ENCODE assay signal across 13 cellular contexts in genomic region chr2:68643874-68644485, GRCh38. TPM values are rescaled to one million over a fixed set of nuclear protein-coding genes. Genes with fewer than 3 reads are reported as not detected.
A peak's percentile ranks its signal among the peaks of the same experiment; 100 is the strongest.
DNase-seq lines count a peak whose midpoint lies in the region; ATAC-seq and TF ChIP-seq lines count a peak whose summit lies in the region.
"Had no signal": no experiment of that assay in that cellular context is flagged by ENCODE, and none has a peak within 500 bp of the region (broad histone marks: within the 10 kb centered on the region; RNA-seq: fewer than 3 reads in every experiment).

No MANE protein-coding gene starts in this region.

- TF ChIP-seq POLR2A in esophagus muscularis mucosa (IDR thresholded peaks at IDR 0.05; ENCODE audit: low read depth), result no peak

- POLR2A ChIA-PET in CD4-positive, alpha-beta memory T cell (lab: Charles Lee; ENCODE audit: partially characterized antibody), result no interaction called here

- peaks cover 4% of the 10 kb centered on the region for H3K4me1 ChIP-seq in CD4-positive, alpha-beta memory T cell (ENCODE audit: insufficient read depth, low read length)
- H3K4me1 ChIP-seq in RWPE2 (ENCODE audit: insufficient read depth, poor library complexity, severe bottlenecking) (no peaks in the 10 kb centered on the region), esophagus muscularis mucosa (peaks cover 13 to 18% (median 17%) of the 10 kb centered on the region in 4 donors)

- no peak overlapping the region for H3K4me3 ChIP-seq in CD4-positive, alpha-beta memory T cell (ENCODE audit: low read length in 2 of 2)
- peak overlapping the region; percentile 36 for H3K4me3 ChIP-seq in RWPE2 (ENCODE audit: severe bottlenecking)
- peak overlapping the region; percentile 52 to 66 (median 58) for H3K4me3 ChIP-seq in esophagus muscularis mucosa

- ATAC-seq in RWPE2 (ENCODE audit: low read depth) (no peak), HG03469 (IDR thresholded peaks at IDR 0.05; ENCODE audit: unreplicated experiment) (no peak), GM18867 (IDR thresholded peaks at IDR 0.05; ENCODE audit: unreplicated experiment) (no peak)

- peaks cover 2 to 7% of the 10 kb centered on the region in 2 donors for H3K36me3 Mint-ChIP-seq in CD4-positive, alpha-beta memory T cell
- H3K36me3 Mint-ChIP-seq in osteocyte (ENCODE audit: unreplicated experiment), result no peaks in the 10 kb centered on the region

- no peaks in the 10 kb centered on the region for H3K9me3 ChIP-seq in CD4-positive, alpha-beta memory T cell (ENCODE audit: control insufficient read depth in 1 of 2, low read length in 2 of 2)
- no peaks in the 10 kb centered on the region for H3K9me3 ChIP-seq in RWPE2 (ENCODE audit: severe bottlenecking)
- no peaks in the 10 kb centered on the region for H3K9me3 ChIP-seq in esophagus muscularis mucosa

- CTCF ChIA-PET in CD4-positive, alpha-beta memory T cell (lab: Charles Lee; ENCODE audit: partially characterized antibody), result no interaction called here

- WGBS in esophagus muscularis mucosa, result 30% methylated on average over 13 of the region's 17 CpGs

- H3K4me1 Mint-ChIP-seq in CD4-positive, alpha-beta memory T cell, result peaks cover 0 to 4% (median 0%) of the 10 kb centered on the region in 4 donors
- H3K4me1 Mint-ChIP-seq in osteocyte (ENCODE audit: unreplicated experiment), result peaks cover 2% of the 10 kb centered on the region

- H3K27ac ChIP-seq in CD4-positive, alpha-beta memory T cell (ENCODE audit: low read depth, low read length), result no peak overlapping the region
- H3K27ac ChIP-seq in RWPE2 (ENCODE audit: poor library complexity, severe bottlenecking) (no peak overlapping the region), esophagus muscularis mucosa (replicated peaks in 1 of 4) (no peak overlapping the region)

- DNase-seq in CD4-positive, alpha-beta memory T cell, result peak in 1 of 5 donors; percentile 2
- DNase-seq in RWPE2 (ENCODE audit: low spot score), result no peak
- no peak for DNase-seq in esophagus muscularis mucosa (ENCODE audit: extremely low spot score)
- no peak for DNase-seq in osteocyte (ENCODE audit: extremely low spot score, unreplicated experiment)
- no peak for DNase-seq in stimulated activated CD4-positive, alpha-beta T cell treated with anti-CD3 and anti-CD28 coated beads, Interleukin-2, amount 100 ng/mL, for 24 hours
- no peak for DNase-seq in SHP77 treated with DMSO at 0.1 percent for 48 hours (lab: John Stamatoyannopoulos, UW)
- DNase-seq: effector CD4-positive, alpha-beta T cell; GF-D8; HFFc6; NCI-H1048; T1000 had no signal

- TF ChIP-seq CTCF in RWPE2 (IDR thresholded peaks at IDR 0.05; ENCODE audit: poor library complexity, severe bottlenecking) (no peak), esophagus muscularis mucosa (IDR thresholded peaks at IDR 0.05) (no peak), osteocyte (IDR thresholded peaks at IDR 0.05) (no peak)

- peaks cover 0 to 21% (median 16%) of the 10 kb centered on the region in 8 donors for H3K9me3 Mint-ChIP-seq in CD4-positive, alpha-beta memory T cell
- H3K9me3 Mint-ChIP-seq in osteocyte (ENCODE audit: unreplicated experiment), result peaks cover 9% of the 10 kb centered on the region
- H3K9me3 Mint-ChIP-seq: HFFc6 had no signal

- H3K36me3 ChIP-seq in CD4-positive, alpha-beta memory T cell (ENCODE audit: insufficient read depth, low read length), result no peaks in the 10 kb centered on the region
- H3K36me3 ChIP-seq in RWPE2 (ENCODE audit: low read depth) (no peaks in the 10 kb centered on the region), esophagus muscularis mucosa (no peaks in the 10 kb centered on the region)

- H3K27me3 Mint-ChIP-seq in CD4-positive, alpha-beta memory T cell, result peaks cover 55 to 60% of the 10 kb centered on the region in 2 donors
- H3K27me3 Mint-ChIP-seq in osteocyte (ENCODE audit: unreplicated experiment), result peaks cover 74% of the 10 kb centered on the region

- H3K27ac Mint-ChIP-seq in CD4-positive, alpha-beta memory T cell, result no peak overlapping the region
- no peak overlapping the region for H3K27ac Mint-ChIP-seq in osteocyte (ENCODE audit: unreplicated experiment)
- H3K27ac Mint-ChIP-seq: HFFc6 had no signal

- intact Hi-C loops in CD4-positive, alpha-beta memory T cell (cut with micrococcal nuclease), result no loop called here
- intact Hi-C loops in esophagus muscularis mucosa (cut with DNase I), result no loop called here

- H3K27me3 ChIP-seq in CD4-positive, alpha-beta memory T cell (ENCODE audit: insufficient read depth, low read length), result peaks cover 20% of the 10 kb centered on the region
- H3K27me3 ChIP-seq in RWPE2 (ENCODE audit: insufficient read depth, poor library complexity, severe bottlenecking), result peaks cover 24% of the 10 kb centered on the region
- H3K27me3 ChIP-seq in esophagus muscularis mucosa, result peaks cover 0 to 90% (median 11%) of the 10 kb centered on the region in 4 donors

- peak overlapping the region in 6 of 8 donors; percentile 20 to 69 (median 40) for H3K4me3 Mint-ChIP-seq in CD4-positive, alpha-beta memory T cell
- H3K4me3 Mint-ChIP-seq in osteocyte (ENCODE audit: unreplicated experiment), result peak overlapping the region; percentile 35
- H3K4me3 Mint-ChIP-seq: HFFc6 had no signal

- TF ChIP-seq EP300 in esophagus muscularis mucosa (IDR thresholded peaks at IDR 0.05), result no peak

RNA-seq across cellular contexts. Expression of gene PROKR1, which starts 0.6 kb away (rescaled TPM):
- not detected for total RNA-seq in CD4-positive, alpha-beta memory T cell
- under 1 TPM in 1 of 2 donors, not detected in 1; 0.07 TPM for polyA plus RNA-seq in CD4-positive, alpha-beta memory T cell
- not detected for total RNA-seq in esophagus muscularis mucosa
- total RNA-seq in osteocyte, result not detected in 2 replicates
- total RNA-seq: HFFc6 had no signal

Comparison
In these comparisons a context has a peak if more than half of its experiments do, and no peak if none do; other contexts are left out.
1. H3K4me3 ChIP-seq: peak in RWPE2 (single experiment) and esophagus muscularis mucosa (4 of 4); none in CD4-positive, alpha-beta memory T cell (0 of 2).